In the genomic region with DNA sequence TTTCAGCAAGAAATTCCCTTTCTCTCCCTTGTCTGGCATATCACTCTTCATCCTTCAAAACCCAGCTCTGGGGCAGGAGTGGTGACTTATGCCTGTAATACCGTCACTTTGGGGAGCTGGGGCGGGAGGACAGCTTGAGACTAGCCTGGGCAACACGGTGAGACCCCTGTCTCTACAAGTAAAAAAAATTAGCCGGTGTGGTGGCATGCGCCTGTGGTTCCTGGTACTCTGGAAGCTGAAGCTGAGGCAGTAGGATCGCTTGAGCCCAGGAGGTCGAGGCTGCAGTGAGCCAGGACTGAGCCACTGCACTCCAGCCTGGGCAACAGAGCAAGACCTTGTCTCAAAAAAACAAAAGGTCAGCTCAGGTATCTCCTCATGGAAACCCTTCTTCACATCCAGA, we compare ENCODE assay signal across 10 cellular contexts. TPM values are rescaled to one million over a fixed set of nuclear protein-coding genes. Genes with fewer than 3 reads are reported as not detected.
A peak's percentile ranks its signal among the peaks of the same experiment; 100 is the strongest.
DNase-seq lines count a peak whose midpoint lies in the region; ATAC-seq and TF ChIP-seq lines count a peak whose summit lies in the region.
"Had no signal": no experiment of that assay in that cellular context is flagged by ENCODE, and none has a peak within 500 bp of the region (broad histone marks: within the 10 kb centered on the region; RNA-seq: fewer than 3 reads in every experiment).

No MANE protein-coding gene starts in this region.

- no peak for DNase-seq in GM06990 (ENCODE audit: extremely low read depth, insufficient read length)
- no peak for DNase-seq in RWPE2 (ENCODE audit: low spot score)
- DNase-seq in esophagus muscularis mucosa (ENCODE audit: extremely low spot score), result no peak
- no peak for DNase-seq in foreskin melanocyte
- no peak for DNase-seq in activated CD4-positive, alpha-beta T cell treated with anti-CD3 and anti-CD28 coated beads for 4 hours
- DNase-seq in NCI-H146 (lab: John Stamatoyannopoulos, UW), result no peak
- DNase-seq: cortex of kidney, NCI-H2029 treated with DMSO at 0.1 percent for 48 hours had no signal

- intact Hi-C loops in esophagus muscularis mucosa (cut with DNase I), result loop anchor here (10.0 kb wide), 2 partner anchors 113 to 277 kb away; a partner anchor contains a TSS

- TF ChIP-seq EP300 in esophagus muscularis mucosa (IDR thresholded peaks at IDR 0.05), result no peak

- H3K27me3 ChIP-seq in GM06990 (replicated peaks; ENCODE audit: control insufficient read depth, insufficient read depth, low read length) (no peaks in the 10 kb centered on the region), RWPE2 (ENCODE audit: insufficient read depth, poor library complexity, severe bottlenecking) (no peaks in the 10 kb centered on the region), esophagus muscularis mucosa (no peaks in the 10 kb centered on the region), rectal smooth muscle tissue (ENCODE audit: control insufficient read depth, insufficient read depth, low read length) (no peaks in the 10 kb centered on the region)

- H3K9me3 ChIP-seq in RWPE2 (ENCODE audit: severe bottlenecking) (no peaks in the 10 kb centered on the region), esophagus muscularis mucosa (peaks cover 0 to 3% (median 0%) of the 10 kb centered on the region in 4 donors)

- no peak for TF ChIP-seq POLR2A in esophagus muscularis mucosa (IDR thresholded peaks at IDR 0.05; ENCODE audit: low read depth)

- H3K4me1 ChIP-seq in RWPE2 (ENCODE audit: insufficient read depth, poor library complexity, severe bottlenecking), result no peaks in the 10 kb centered on the region
- H3K4me1 ChIP-seq in esophagus muscularis mucosa, result peaks cover 25 to 43% (median 40%) of the 10 kb centered on the region in 4 donors
- peaks cover 15% of the 10 kb centered on the region for H3K4me1 ChIP-seq in rectal smooth muscle tissue (ENCODE audit: control insufficient read depth, insufficient read depth, low read length)

- peak overlapping the region; percentile 66 for H3K27ac ChIP-seq in RWPE2 (ENCODE audit: poor library complexity, severe bottlenecking)
- peak overlapping the region in 3 of 4 donors; percentile 95 to 100 (median 98) for H3K27ac ChIP-seq in esophagus muscularis mucosa (replicated peaks in 1 of 4)
- no peak overlapping the region for H3K27ac ChIP-seq in rectal smooth muscle tissue (ENCODE audit: low read depth, low read length)

- ATAC-seq in RWPE2 (ENCODE audit: low read depth) (no peak), HG03159 (IDR thresholded peaks at IDR 0.05; ENCODE audit: unreplicated experiment) (no peak)

- TF ChIP-seq CTCF in GM06990 (IDR thresholded peaks at IDR 0.05; ENCODE audit: insufficient read depth, low read length, poor library complexity, severe bottlenecking) (no peak), RWPE2 (IDR thresholded peaks at IDR 0.05; ENCODE audit: poor library complexity, severe bottlenecking) (no peak), esophagus muscularis mucosa (IDR thresholded peaks at IDR 0.05) (no peak)

- H3K4me3 ChIP-seq in GM06990 (replicated peaks; ENCODE audit: low read depth, low read length) (peak overlapping the region; percentile 95), RWPE2 (ENCODE audit: severe bottlenecking) (peak overlapping the region; percentile 97), esophagus muscularis mucosa (peak overlapping the region; percentile 97 to 100 (median 98)), rectal smooth muscle tissue (ENCODE audit: low read length) (peak overlapping the region; percentile 96)

- H3K36me3 ChIP-seq in GM06990 (ENCODE audit: control insufficient read depth, insufficient read depth, low read length) (peaks cover 16% of the 10 kb centered on the region), RWPE2 (ENCODE audit: low read depth) (peaks cover 46% of the 10 kb centered on the region), esophagus muscularis mucosa (peaks cover 5 to 47% (median 26%) of the 10 kb centered on the region in 4 donors), rectal smooth muscle tissue (ENCODE audit: control insufficient read depth, insufficient read depth, low read length) (peaks cover 17% of the 10 kb centered on the region)

- H3K9ac ChIP-seq in rectal smooth muscle tissue (ENCODE audit: low read length), result peak overlapping the region; percentile 97

- WGBS in esophagus muscularis mucosa, result 83% methylated on average over 7 of the region's 7 CpGs

RNA-seq across cellular contexts. Expression of a gene that starts 1.4 kb away (rescaled TPM):
- 10 to 100 TPM in 3 of 4 donors, 1 to 10 TPM in 1; 8.7 to 18.2 (median 13.0) TPM for total RNA-seq in esophagus muscularis mucosa

RNA-seq across cellular contexts. Expression of a gene that starts 15.0 kb away (rescaled TPM):
- total RNA-seq in esophagus muscularis mucosa, result 10 to 100 TPM in 2 of 4 donors, 1 to 10 TPM in 2; 8.7 to 21.9 (median 13.1) TPM
